Comparison of ENCODE assay signal across 17 cellular contexts in the genomic region with DNA sequence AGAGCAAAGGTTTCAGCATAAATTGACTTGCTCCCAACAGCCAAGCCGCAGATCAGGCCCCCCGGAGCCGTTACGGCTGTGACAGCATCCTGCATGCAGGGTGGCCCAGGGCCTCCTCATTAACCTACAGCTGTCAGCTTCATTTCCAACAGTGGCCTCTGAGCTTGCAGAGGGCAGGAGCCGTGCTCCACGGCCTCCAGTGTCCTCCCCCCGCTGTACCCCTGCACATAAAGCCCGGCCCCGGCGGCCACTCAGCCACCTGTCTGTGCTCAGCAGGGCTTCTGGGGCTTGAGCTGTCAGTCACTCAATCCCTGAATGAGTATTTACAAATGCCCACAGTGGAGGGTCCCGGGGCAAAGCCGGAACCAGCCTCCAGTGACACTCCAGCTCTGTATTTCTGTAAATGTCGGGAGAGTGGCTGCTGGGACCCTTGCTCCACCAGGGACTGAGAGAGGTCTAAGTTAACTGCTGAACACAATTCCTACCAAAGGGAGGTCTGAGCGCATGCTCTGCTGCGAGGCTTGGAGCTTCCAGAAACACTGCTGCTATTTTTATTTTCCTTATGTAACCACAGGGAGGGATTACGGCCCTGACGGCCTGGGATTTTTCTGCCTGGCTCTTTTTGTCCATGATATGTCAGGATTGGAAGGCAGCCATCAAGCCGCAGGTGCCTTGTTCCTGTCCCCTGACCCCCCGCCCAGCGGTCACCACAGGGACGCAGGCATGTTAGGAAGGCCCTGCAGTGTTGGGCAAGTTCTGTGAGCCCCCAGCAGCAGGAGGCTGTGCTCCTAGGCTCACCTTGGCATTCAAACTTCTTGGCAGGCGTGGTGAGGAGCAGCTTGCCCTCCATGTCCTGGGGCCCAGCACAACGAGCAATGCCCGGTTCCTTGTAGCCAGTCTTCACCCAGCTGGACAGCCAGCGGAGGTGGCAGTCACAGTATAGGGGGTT.
A peak's percentile ranks its signal among the peaks of the same experiment; 100 is the strongest.
DNase-seq lines count a peak whose midpoint lies in the region; ATAC-seq and TF ChIP-seq lines count a peak whose summit lies in the region.
"Had no signal": no experiment of that assay in that cellular context is flagged by ENCODE, and none has a peak within 500 bp of the region (broad histone marks: within the 10 kb centered on the region; RNA-seq: fewer than 3 reads in every experiment).

No MANE protein-coding gene starts in this region.

- no peak overlapping the region for H3K4me3 Mint-ChIP-seq in activated T-cell treated with anti-CD3 and anti-CD28 coated beads, Interleukin-2, amount 50 U/mL, for 4 hours
- no peak overlapping the region for H3K4me3 Mint-ChIP-seq in stimulated activated naive B cell treated with anti-CD40 and anti-IgM and Interleukin-4, amounts not matched to agents 10 μg/mL and 1 μg/mL and 100 μg/mL, for 72 hours
- no peak overlapping the region for H3K4me3 Mint-ChIP-seq in naive thymus-derived CD4-positive, alpha-beta T cell
- H3K4me3 Mint-ChIP-seq: type B pancreatic cell had no signal

- POLR2A ChIA-PET in naive thymus-derived CD4-positive, alpha-beta T cell (lab: Charles Lee), result no interaction called here

- TF ChIP-seq CTCF in coronary artery (IDR thresholded peaks at IDR 0.05) (no peak), thoracic aorta (IDR thresholded peaks at IDR 0.05) (peak; percentile 18)

- peaks cover 11% of the 10 kb centered on the region for H3K4me1 Mint-ChIP-seq in activated T-cell treated with anti-CD3 and anti-CD28 coated beads, Interleukin-2, amount 50 U/mL, for 4 hours (ENCODE audit: low read depth)
- H3K4me1 Mint-ChIP-seq in stimulated activated naive B cell treated with anti-CD40 and anti-IgM and Interleukin-4, amounts not matched to agents 10 μg/mL and 1 μg/mL and 100 μg/mL, for 72 hours, result peaks cover 21 to 35% of the 10 kb centered on the region in 2 donors
- peaks cover 0 to 21% (median 8%) of the 10 kb centered on the region in 7 donors for H3K4me1 Mint-ChIP-seq in naive thymus-derived CD4-positive, alpha-beta T cell

- H3K27ac ChIP-seq in coronary artery (peak overlapping the region; percentile 70 to 71), thoracic aorta (peak overlapping the region; percentile 24 to 63)
- no peak overlapping the region for H3K27ac ChIP-seq in naive thymus-derived CD4-positive, alpha-beta T cell (ENCODE audit: low read depth, low read length)
- H3K27ac ChIP-seq: A549, SK-N-MC had no signal

- H3K36me3 Mint-ChIP-seq in activated T-cell treated with anti-CD3 and anti-CD28 coated beads, Interleukin-2, amount 50 U/mL, for 4 hours (ENCODE audit: insufficient read depth), result no peaks in the 10 kb centered on the region
- no peaks in the 10 kb centered on the region for H3K36me3 Mint-ChIP-seq in stimulated activated naive B cell treated with anti-CD40 and anti-IgM and Interleukin-4, amounts not matched to agents 10 μg/mL and 1 μg/mL and 100 μg/mL, for 72 hours
- H3K36me3 Mint-ChIP-seq in naive thymus-derived CD4-positive, alpha-beta T cell, result no peaks in the 10 kb centered on the region
- H3K36me3 Mint-ChIP-seq: type B pancreatic cell had no signal

- DNase-seq in activated T-cell treated with anti-CD3 and anti-CD28 coated beads, Interleukin-2, amount 50 U/mL, for 1 hour, result peak; percentile 10
- DNase-seq in activated T-cell treated with anti-CD3 and anti-CD28 coated beads, Interleukin-2, amount 50 U/mL, for 4 hours, result no peak
- DNase-seq in coronary artery (ENCODE audit: low spot score), result no peak
- DNase-seq in midbrain (lab: John Stamatoyannopoulos, UW), result peak; percentile 45
- no peak for DNase-seq in thoracic aorta (ENCODE audit: low spot score)
- no peak for DNase-seq in stimulated activated naive B cell treated with anti-CD40 and anti-IgM and Interleukin-4, amounts not matched to agents 10 μg/mL and 1 μg/mL and 100 μg/mL, for 72 hours
- DNase-seq in naive thymus-derived CD4-positive, alpha-beta T cell, result no peak
- DNase-seq: activated CD4-positive, alpha-beta T cell treated with anti-CD3 and anti-CD28 coated beads for 48 hours; DND-41; mesenchymal stem cell; NCI-H2029; stimulated activated CD4-positive, alpha-beta T cell treated with anti-CD3 and anti-CD28 coated beads, Interleukin-4, amount 100 ng/mL, for 24 hours had no signal

- no peaks in the 10 kb centered on the region for H3K27me3 ChIP-seq in thoracic aorta (replicated peaks; ENCODE audit: insufficient read depth)
- no peaks in the 10 kb centered on the region for H3K27me3 ChIP-seq in naive thymus-derived CD4-positive, alpha-beta T cell (ENCODE audit: control insufficient read depth in 2 of 2, insufficient read depth in 2 of 2, low read length in 2 of 2)

- no peaks in the 10 kb centered on the region for H3K36me3 ChIP-seq in thoracic aorta
- no peaks in the 10 kb centered on the region for H3K36me3 ChIP-seq in naive thymus-derived CD4-positive, alpha-beta T cell (ENCODE audit: control insufficient read depth in 2 of 3, insufficient read depth in 3 of 3, low read length in 3 of 3)

- H3K9me3 ChIP-seq in thoracic aorta, result no peaks in the 10 kb centered on the region
- H3K9me3 ChIP-seq in naive thymus-derived CD4-positive, alpha-beta T cell (ENCODE audit: control insufficient read depth in 2 of 3, low read length in 3 of 3), result no peaks in the 10 kb centered on the region
- H3K9me3 ChIP-seq: A549 had no signal

- intact Hi-C loops in naive thymus-derived CD4-positive, alpha-beta T cell (cut with micrococcal nuclease), result no loop called here

- ATAC-seq in activated T-cell treated with anti-CD3 and anti-CD28 coated beads, Interleukin-2, amount 50 U/mL, for 4 hours, result no peak
- ATAC-seq in thoracic aorta (ENCODE audit: insufficient number of reproducible peaks, low FRiP score, low read depth) (no peak), HG03432 (IDR thresholded peaks at IDR 0.05; ENCODE audit: unreplicated experiment) (no peak)
- ATAC-seq in stimulated activated naive B cell treated with anti-CD40 and anti-IgM and Interleukin-4, amounts not matched to agents 10 μg/mL and 1 μg/mL and 100 μg/mL, for 72 hours (replicated peaks), result no peak
- ATAC-seq in naive thymus-derived CD4-positive, alpha-beta T cell, result no peak
- ATAC-seq: A549, HCT116 had no signal

- peak overlapping the region; percentile 20 for H3K4me3 ChIP-seq in coronary artery
- H3K4me3 ChIP-seq in thoracic aorta, result peak overlapping the region; percentile 18
- H3K4me3 ChIP-seq in naive thymus-derived CD4-positive, alpha-beta T cell (ENCODE audit: low read length), result no peak overlapping the region
- H3K4me3 ChIP-seq: A549, SK-N-MC had no signal

- no peaks in the 10 kb centered on the region for H3K27me3 Mint-ChIP-seq in activated T-cell treated with anti-CD3 and anti-CD28 coated beads, Interleukin-2, amount 50 U/mL, for 4 hours (ENCODE audit: low read depth)
- no peaks in the 10 kb centered on the region for H3K27me3 Mint-ChIP-seq in stimulated activated naive B cell treated with anti-CD40 and anti-IgM and Interleukin-4, amounts not matched to agents 10 μg/mL and 1 μg/mL and 100 μg/mL, for 72 hours
- H3K27me3 Mint-ChIP-seq in naive thymus-derived CD4-positive, alpha-beta T cell, result no peaks in the 10 kb centered on the region
- H3K27me3 Mint-ChIP-seq: type B pancreatic cell had no signal

- H3K9me3 Mint-ChIP-seq in activated T-cell treated with anti-CD3 and anti-CD28 coated beads, Interleukin-2, amount 50 U/mL, for 4 hours, result no peaks in the 10 kb centered on the region
- no peaks in the 10 kb centered on the region for H3K9me3 Mint-ChIP-seq in stimulated activated naive B cell treated with anti-CD40 and anti-IgM and Interleukin-4, amounts not matched to agents 10 μg/mL and 1 μg/mL and 100 μg/mL, for 72 hours
- no peaks in the 10 kb centered on the region for H3K9me3 Mint-ChIP-seq in naive thymus-derived CD4-positive, alpha-beta T cell
- H3K9me3 Mint-ChIP-seq: type B pancreatic cell had no signal

- H3K27ac Mint-ChIP-seq in stimulated activated naive B cell treated with anti-CD40 and anti-IgM and Interleukin-4, amounts not matched to agents 10 μg/mL and 1 μg/mL and 100 μg/mL, for 72 hours, result no peak overlapping the region
- no peak overlapping the region for H3K27ac Mint-ChIP-seq in naive thymus-derived CD4-positive, alpha-beta T cell
- H3K27ac Mint-ChIP-seq: type B pancreatic cell had no signal

- peaks cover 19 to 44% of the 10 kb centered on the region in 2 donors for H3K4me1 ChIP-seq in thoracic aorta (ENCODE audit: control insufficient read depth in 1 of 2, low read depth in 2 of 2)
- H3K4me1 ChIP-seq in naive thymus-derived CD4-positive, alpha-beta T cell (ENCODE audit: control insufficient read depth in 2 of 2, insufficient read depth in 2 of 2, low read length in 2 of 2), result peaks cover 0 to 6% of the 10 kb centered on the region in 2 donors

- CTCF ChIA-PET in naive thymus-derived CD4-positive, alpha-beta T cell (lab: Charles Lee), result no interaction called here

Comparison
In these comparisons a context has a peak if more than half of its experiments do, and no peak if none do; other contexts are left out.
1. DNase-seq: peak in activated T-cell treated with anti-CD3 and anti-CD28 coated beads, Interleukin-2, amount 50 U/mL, for 1 hour (single experiment) and midbrain (single experiment); none in activated T-cell treated with anti-CD3 and anti-CD28 coated beads, Interleukin-2, amount 50 U/mL, for 4 hours (single experiment), coronary artery (single experiment), thoracic aorta (single experiment), stimulated activated naive B cell treated with anti-CD40 and anti-IgM and Interleukin-4, amounts not matched to agents 10 μg/mL and 1 μg/mL and 100 μg/mL, for 72 hours (single experiment) and naive thymus-derived CD4-positive, alpha-beta T cell (0 of 9).